1 cellular context compared by ENCODE assay signal in the genomic region with DNA sequence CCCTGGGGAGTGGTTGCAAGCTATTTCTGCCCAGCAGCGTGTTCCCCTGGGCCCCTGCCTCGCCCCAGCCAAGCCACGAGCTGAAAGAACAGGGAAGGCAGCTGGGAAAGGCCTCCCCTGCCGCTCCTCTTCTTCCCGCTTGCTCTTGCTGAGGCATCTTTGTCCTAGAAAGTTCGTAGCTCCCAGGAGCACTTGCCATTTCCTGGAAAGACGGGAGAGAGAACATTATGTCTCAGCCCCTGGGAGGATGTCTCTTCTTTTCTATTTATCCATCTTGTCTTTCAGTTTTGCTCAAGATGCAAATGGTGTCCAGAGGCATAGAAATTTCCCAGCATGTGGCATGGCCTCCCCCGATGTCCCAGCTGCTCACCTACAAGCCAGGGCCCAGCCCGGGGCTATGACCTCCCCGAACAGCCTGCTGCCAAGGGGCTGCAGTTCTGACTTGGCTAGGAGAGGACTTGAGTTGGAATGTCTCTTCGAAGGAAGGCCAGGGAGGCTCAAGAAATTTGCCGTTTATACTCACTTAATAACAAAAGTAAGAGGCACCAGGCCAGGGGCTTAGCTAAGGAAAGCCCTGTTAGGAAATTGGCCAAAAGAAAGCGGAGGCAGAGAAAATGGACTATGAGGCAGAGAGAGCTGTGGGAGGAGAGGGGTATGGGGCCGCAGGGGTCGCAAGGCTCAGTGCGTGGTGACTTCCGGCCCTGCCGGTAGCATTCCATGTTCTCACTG.
TF ChIP-seq lines count a peak whose summit lies in the region.

No MANE protein-coding gene starts in this region.

TF ChIP-seq in GM23338, 12 proteins besides CTCF, POLR2A, EP300 and RAD21 (continued from another document):
- TF ChIP-seq, protein P1, sequence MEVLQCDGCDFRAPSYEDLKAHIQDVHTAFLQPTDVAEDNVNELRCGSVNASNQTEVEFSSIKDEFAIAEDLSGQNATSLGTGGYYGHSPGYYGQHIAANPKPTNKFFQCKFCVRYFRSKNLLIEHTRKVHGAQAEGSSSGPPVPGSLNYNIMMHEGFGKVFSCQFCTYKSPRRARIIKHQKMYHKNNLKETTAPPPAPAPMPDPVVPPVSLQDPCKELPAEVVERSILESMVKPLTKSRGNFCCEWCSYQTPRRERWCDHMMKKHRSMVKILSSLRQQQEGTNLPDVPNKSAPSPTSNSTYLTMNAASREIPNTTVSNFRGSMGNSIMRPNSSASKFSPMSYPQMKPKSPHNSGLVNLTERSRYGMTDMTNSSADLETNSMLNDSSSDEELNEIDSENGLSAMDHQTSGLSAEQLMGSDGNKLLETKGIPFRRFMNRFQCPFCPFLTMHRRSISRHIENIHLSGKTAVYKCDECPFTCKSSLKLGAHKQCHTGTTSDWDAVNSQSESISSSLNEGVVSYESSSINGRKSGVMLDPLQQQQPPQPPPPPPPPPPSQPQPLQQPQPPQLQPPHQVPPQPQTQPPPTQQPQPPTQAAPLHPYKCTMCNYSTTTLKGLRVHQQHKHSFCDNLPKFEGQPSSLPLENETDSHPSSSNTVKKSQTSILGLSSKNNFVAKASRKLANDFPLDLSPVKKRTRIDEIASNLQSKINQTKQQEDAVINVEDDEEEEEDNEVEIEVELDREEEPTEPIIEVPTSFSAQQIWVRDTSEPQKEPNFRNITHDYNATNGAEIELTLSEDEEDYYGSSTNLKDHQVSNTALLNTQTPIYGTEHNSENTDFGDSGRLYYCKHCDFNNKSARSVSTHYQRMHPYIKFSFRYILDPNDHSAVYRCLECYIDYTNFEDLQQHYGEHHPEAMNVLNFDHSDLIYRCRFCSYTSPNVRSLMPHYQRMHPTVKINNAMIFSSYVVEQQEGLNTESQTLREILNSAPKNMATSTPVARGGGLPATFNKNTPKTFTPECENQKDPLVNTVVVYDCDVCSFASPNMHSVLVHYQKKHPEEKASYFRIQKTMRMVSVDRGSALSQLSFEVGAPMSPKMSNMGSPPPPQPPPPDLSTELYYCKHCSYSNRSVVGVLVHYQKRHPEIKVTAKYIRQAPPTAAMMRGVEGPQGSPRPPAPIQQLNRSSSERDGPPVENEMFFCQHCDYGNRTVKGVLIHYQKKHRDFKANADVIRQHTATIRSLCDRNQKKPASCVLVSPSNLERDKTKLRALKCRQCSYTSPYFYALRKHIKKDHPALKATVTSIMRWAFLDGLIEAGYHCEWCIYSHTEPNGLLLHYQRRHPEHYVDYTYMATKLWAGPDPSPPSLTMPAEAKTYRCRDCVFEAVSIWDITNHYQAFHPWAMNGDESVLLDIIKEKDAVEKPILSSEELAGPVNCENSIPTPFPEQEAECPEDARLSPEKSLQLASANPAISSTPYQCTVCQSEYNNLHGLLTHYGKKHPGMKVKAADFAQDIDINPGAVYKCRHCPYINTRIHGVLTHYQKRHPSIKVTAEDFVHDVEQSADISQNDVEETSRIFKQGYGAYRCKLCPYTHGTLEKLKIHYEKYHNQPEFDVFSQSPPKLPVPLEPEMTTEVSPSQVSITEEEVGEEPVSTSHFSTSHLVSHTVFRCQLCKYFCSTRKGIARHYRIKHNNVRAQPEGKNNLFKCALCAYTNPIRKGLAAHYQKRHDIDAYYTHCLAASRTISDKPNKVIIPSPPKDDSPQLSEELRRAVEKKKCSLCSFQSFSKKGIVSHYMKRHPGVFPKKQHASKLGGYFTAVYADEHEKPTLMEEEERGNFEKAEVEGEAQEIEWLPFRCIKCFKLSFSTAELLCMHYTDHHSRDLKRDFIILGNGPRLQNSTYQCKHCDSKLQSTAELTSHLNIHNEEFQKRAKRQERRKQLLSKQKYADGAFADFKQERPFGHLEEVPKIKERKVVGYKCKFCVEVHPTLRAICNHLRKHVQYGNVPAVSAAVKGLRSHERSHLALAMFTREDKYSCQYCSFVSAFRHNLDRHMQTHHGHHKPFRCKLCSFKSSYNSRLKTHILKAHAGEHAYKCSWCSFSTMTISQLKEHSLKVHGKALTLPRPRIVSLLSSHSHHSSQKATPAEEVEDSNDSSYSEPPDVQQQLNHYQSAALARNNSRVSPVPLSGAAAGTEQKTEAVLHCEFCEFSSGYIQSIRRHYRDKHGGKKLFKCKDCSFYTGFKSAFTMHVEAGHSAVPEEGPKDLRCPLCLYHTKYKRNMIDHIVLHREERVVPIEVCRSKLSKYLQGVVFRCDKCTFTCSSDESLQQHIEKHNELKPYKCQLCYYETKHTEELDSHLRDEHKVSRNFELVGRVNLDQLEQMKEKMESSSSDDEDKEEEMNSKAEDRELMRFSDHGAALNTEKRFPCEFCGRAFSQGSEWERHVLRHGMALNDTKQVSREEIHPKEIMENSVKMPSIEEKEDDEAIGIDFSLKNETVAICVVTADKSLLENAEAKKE (CRISPR knock-in tag; IDR thresholded peaks at IDR 0.05) = no peak
- TF ChIP-seq STAT1 (IDR thresholded peaks at IDR 0.05; ENCODE audit: unreplicated experiment) = no peak
- TF ChIP-seq, protein P2, sequence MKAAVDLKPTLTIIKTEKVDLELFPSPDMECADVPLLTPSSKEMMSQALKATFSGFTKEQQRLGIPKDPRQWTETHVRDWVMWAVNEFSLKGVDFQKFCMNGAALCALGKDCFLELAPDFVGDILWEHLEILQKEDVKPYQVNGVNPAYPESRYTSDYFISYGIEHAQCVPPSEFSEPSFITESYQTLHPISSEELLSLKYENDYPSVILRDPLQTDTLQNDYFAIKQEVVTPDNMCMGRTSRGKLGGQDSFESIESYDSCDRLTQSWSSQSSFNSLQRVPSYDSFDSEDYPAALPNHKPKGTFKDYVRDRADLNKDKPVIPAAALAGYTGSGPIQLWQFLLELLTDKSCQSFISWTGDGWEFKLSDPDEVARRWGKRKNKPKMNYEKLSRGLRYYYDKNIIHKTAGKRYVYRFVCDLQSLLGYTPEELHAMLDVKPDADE (IDR thresholded peaks at IDR 0.05) = no peak
- TF ChIP-seq CREB1 (CRISPR knock-in tag; IDR thresholded peaks at IDR 0.05; ENCODE audit: low read depth) = no peak
- TF ChIP-seq EZH2phosphoT487 (IDR thresholded peaks at IDR 0.05; ENCODE audit: unreplicated experiment) = no peak
